16 cellular contexts compared by ENCODE assay signal in genomic region chr1:26536521-26536920, GRCh38.
"Had no signal": no experiment of that assay in that cellular context is flagged by ENCODE, and none has a peak within 500 bp of the region (broad histone marks: within the 10 kb centered on the region; RNA-seq: fewer than 3 reads in every experiment).

No MANE protein-coding gene starts in this region.

- DNase-seq: effector memory CD8-positive, alpha-beta T cell; gastrocnemius medialis; heart right ventricle; hypothalamus; kidney glomerular epithelial cell; mesendoderm; naive thymus-derived CD8-positive, alpha-beta T cell; spleen; stimulated activated CD4-positive, alpha-beta T cell treated with anti-CD3 and anti-CD28 coated beads, Interleukin-2, amount 100 ng/mL, for 24 hours; stimulated activated CD4-positive, alpha-beta T cell treated with anti-CD3 and anti-CD28 coated beads, Interleukin-4, amount 100 ng/mL, for 4 hours; stimulated activated naive B cell treated with anti-CD40 and anti-IgM and Interleukin-4, amounts not matched to agents 10 μg/mL and 1 μg/mL and 100 μg/mL, for 72 hours; stimulated activated naive CD8-positive, alpha-beta T cell treated with anti-CD3 and anti-CD28 coated beads, Interleukin-15, amount 100 ng/mL, for 72 hours had no signal

- H3K9me3 ChIP-seq: esophagus muscularis mucosa, gastrocnemius medialis, heart right ventricle, spleen had no signal

- ATAC-seq: effector memory CD8-positive, alpha-beta T cell; gastrocnemius medialis; heart right ventricle; naive thymus-derived CD8-positive, alpha-beta T cell; sciatic nerve; stimulated activated naive B cell treated with anti-CD40 and anti-IgM and Interleukin-4, amounts not matched to agents 10 μg/mL and 1 μg/mL and 100 μg/mL, for 72 hours; stimulated activated naive CD8-positive, alpha-beta T cell treated with anti-CD3 and anti-CD28 coated beads, Interleukin-15, amount 100 ng/mL, for 72 hours had no signal

- H3K27ac ChIP-seq: esophagus muscularis mucosa, gastrocnemius medialis, heart right ventricle had no signal

- H3K27me3 ChIP-seq: esophagus muscularis mucosa, gastrocnemius medialis, heart right ventricle, spleen had no signal

- H3K9me3 Mint-ChIP-seq: dendritic cell treated with granulocyte-macrophage colony-stimulating factor and Interleukin-4, amounts not matched to agents 40 ng/mL and 50 ng/mL, for 4 days; effector memory CD8-positive, alpha-beta T cell; naive thymus-derived CD8-positive, alpha-beta T cell; stimulated activated naive B cell treated with anti-CD40 and anti-IgM and Interleukin-4, amounts not matched to agents 10 μg/mL and 1 μg/mL and 100 μg/mL, for 72 hours; stimulated activated naive CD8-positive, alpha-beta T cell treated with anti-CD3 and anti-CD28 coated beads, Interleukin-15, amount 100 ng/mL, for 72 hours; type B pancreatic cell had no signal

- H3K36me3 Mint-ChIP-seq: naive thymus-derived CD8-positive, alpha-beta T cell; type B pancreatic cell had no signal

- H3K27me3 Mint-ChIP-seq: dendritic cell treated with granulocyte-macrophage colony-stimulating factor and Interleukin-4, amounts not matched to agents 40 ng/mL and 50 ng/mL, for 4 days; effector memory CD8-positive, alpha-beta T cell; naive thymus-derived CD8-positive, alpha-beta T cell; stimulated activated naive B cell treated with anti-CD40 and anti-IgM and Interleukin-4, amounts not matched to agents 10 μg/mL and 1 μg/mL and 100 μg/mL, for 72 hours; stimulated activated naive CD8-positive, alpha-beta T cell treated with anti-CD3 and anti-CD28 coated beads, Interleukin-15, amount 100 ng/mL, for 72 hours; type B pancreatic cell had no signal

- H3K27ac Mint-ChIP-seq: effector memory CD8-positive, alpha-beta T cell; stimulated activated naive B cell treated with anti-CD40 and anti-IgM and Interleukin-4, amounts not matched to agents 10 μg/mL and 1 μg/mL and 100 μg/mL, for 72 hours; stimulated activated naive CD8-positive, alpha-beta T cell treated with anti-CD3 and anti-CD28 coated beads, Interleukin-15, amount 100 ng/mL, for 72 hours; type B pancreatic cell had no signal

- H3K4me3 Mint-ChIP-seq: dendritic cell treated with granulocyte-macrophage colony-stimulating factor and Interleukin-4, amounts not matched to agents 40 ng/mL and 50 ng/mL, for 4 days; effector memory CD8-positive, alpha-beta T cell; naive thymus-derived CD8-positive, alpha-beta T cell; stimulated activated naive B cell treated with anti-CD40 and anti-IgM and Interleukin-4, amounts not matched to agents 10 μg/mL and 1 μg/mL and 100 μg/mL, for 72 hours; stimulated activated naive CD8-positive, alpha-beta T cell treated with anti-CD3 and anti-CD28 coated beads, Interleukin-15, amount 100 ng/mL, for 72 hours; type B pancreatic cell had no signal

- H3K4me3 ChIP-seq: esophagus muscularis mucosa, gastrocnemius medialis, heart right ventricle, spleen had no signal

- H3K36me3 ChIP-seq: esophagus muscularis mucosa, gastrocnemius medialis, heart right ventricle had no signal
